In the genomic region with DNA sequence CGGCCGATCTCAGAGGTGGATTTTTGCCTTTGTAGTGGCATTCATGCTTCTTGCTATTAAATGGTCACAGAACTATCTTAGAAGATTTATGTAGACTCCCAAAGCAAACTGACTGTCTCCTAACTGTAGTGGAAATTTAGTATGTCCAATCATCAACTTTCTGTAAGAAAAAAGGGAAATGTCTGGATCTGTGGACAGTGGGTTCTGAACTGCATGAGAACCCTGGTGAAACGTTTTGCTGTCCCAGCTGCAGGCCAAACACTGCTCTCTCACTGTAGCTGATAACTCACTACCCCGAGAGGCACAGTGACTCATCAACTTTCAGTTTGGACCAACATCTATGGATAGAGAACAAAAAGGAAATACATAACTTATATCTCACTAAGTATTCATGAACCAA, we compare ENCODE assay signal across 8 cellular contexts.
DNase-seq lines count a peak whose midpoint lies in the region; ATAC-seq and TF ChIP-seq lines count a peak whose summit lies in the region.

No MANE protein-coding gene starts in this region.

- H3K27ac ChIP-seq in esophagus muscularis mucosa (replicated peaks in 1 of 4): peak overlapping the region; percentile 34 to 71 (median 56)
- no peak overlapping the region for H3K27ac ChIP-seq in neuronal stem cell (replicated peaks; ENCODE audit: low read length)

- no peak overlapping the region for H3K23ac ChIP-seq in neuronal stem cell (ENCODE audit: low read depth, low read length, poor library complexity)

- no peak overlapping the region for H3K14ac ChIP-seq in neuronal stem cell (ENCODE audit: low read length)

- TF ChIP-seq EP300 in esophagus muscularis mucosa (IDR thresholded peaks at IDR 0.05): no peak

- H4K91ac ChIP-seq in neuronal stem cell (ENCODE audit: low read depth, low read length, poor library complexity): no peak overlapping the region

- no peak for TF ChIP-seq CTCF in esophagus muscularis mucosa (IDR thresholded peaks at IDR 0.05)

- H3K4me1 ChIP-seq in esophagus muscularis mucosa (peaks cover 25 to 35% (median 32%) of the 10 kb centered on the region in 4 donors), neuronal stem cell (ENCODE audit: control insufficient read depth in 2 of 2, insufficient read depth in 1 of 2, low read depth in 1 of 2, low read length in 2 of 2) (peaks cover 6 to 9% of the 10 kb centered on the region in 2 donors)

- intact Hi-C loops in esophagus muscularis mucosa (cut with DNase I): no loop called here

- WGBS in esophagus muscularis mucosa: 42% methylated on average over 4 of the region's 4 CpGs
- WGBS in neuronal stem cell (ENCODE audit: extremely low coverage in 2 of 2, insufficient read length in 2 of 2, insufficient replicate concordance in 1 of 2), 2 donors: no CpG with 5 or more reads among the region's 4 CpGs

- no peak overlapping the region for H3K4ac ChIP-seq in neuronal stem cell (ENCODE audit: low read length)

- peak overlapping the region; percentile 60 for H2AFZ ChIP-seq in neuronal stem cell (ENCODE audit: low read length)

- H3K18ac ChIP-seq in neuronal stem cell (ENCODE audit: low read length): no peak overlapping the region

- H2AK5ac ChIP-seq in neuronal stem cell (ENCODE audit: low read depth, low read length): no peak overlapping the region

- H3K36me3 ChIP-seq in esophagus muscularis mucosa: no peaks in the 10 kb centered on the region
- no peaks in the 10 kb centered on the region for H3K36me3 ChIP-seq in neuronal stem cell (replicated peaks in 1 of 2; ENCODE audit: control insufficient read depth in 2 of 2, insufficient read depth in 2 of 2, low read length in 2 of 2)

- no peak overlapping the region for H2BK5ac ChIP-seq in neuronal stem cell (ENCODE audit: low read length)

- no peak for TF ChIP-seq POLR2A in esophagus muscularis mucosa (IDR thresholded peaks at IDR 0.05; ENCODE audit: low read depth)

- no peak overlapping the region for H3K9ac ChIP-seq in neuronal stem cell (ENCODE audit: low read depth, low read length, poor library complexity)

- DNase-seq in DMS 273 (lab: John Stamatoyannopoulos, UW; ENCODE audit: unreplicated experiment) (peak; percentile 36), DMS 273 treated with DMSO at 0.1 percent for 48 hours (lab: John Stamatoyannopoulos, UW) (no peak), OCI-M2 (lab: John Stamatoyannopoulos, UW; ENCODE audit: unreplicated experiment) (peak; percentile 35), esophagus muscularis mucosa (ENCODE audit: extremely low spot score) (no peak), neuronal stem cell (ENCODE audit: low spot score) (no peak)
- DNase-seq in activated CD4-positive, alpha-beta T cell treated with anti-CD3 and anti-CD28 coated beads for 48 hours: no peak
- DNase-seq in activated CD4-positive, CD25-positive, alpha-beta regulatory T cell treated with anti-CD3 and anti-CD28 coated beads, Interleukin-2, amount 50 U/mL, for 72 hours: no peak

- H3K9me3 ChIP-seq in esophagus muscularis mucosa: no peaks in the 10 kb centered on the region
- no peaks in the 10 kb centered on the region for H3K9me3 ChIP-seq in neuronal stem cell (replicated peaks in 1 of 2; ENCODE audit: control insufficient read depth in 2 of 2, insufficient read depth in 1 of 2, low read depth in 1 of 2, low read length in 2 of 2)

- no peak overlapping the region for H3K4me2 ChIP-seq in neuronal stem cell (ENCODE audit: insufficient read depth, low read length, poor library complexity, severe bottlenecking)

- H3K27me3 ChIP-seq in esophagus muscularis mucosa (no peaks in the 10 kb centered on the region), neuronal stem cell (ENCODE audit: control insufficient read depth in 3 of 3, insufficient read depth in 3 of 3, low read depth in 1 of 3, low read length in 3 of 3) (no peaks in the 10 kb centered on the region)

- H4K8ac ChIP-seq in neuronal stem cell (ENCODE audit: low read depth, low read length): no peak overlapping the region

- no peak overlapping the region for H2BK120ac ChIP-seq in neuronal stem cell (ENCODE audit: low read depth, low read length)

- peak; percentile 69 for ATAC-seq in HG02852 (IDR thresholded peaks at IDR 0.05; ENCODE audit: unreplicated experiment)

- no peaks in the 10 kb centered on the region for H3K79me1 ChIP-seq in neuronal stem cell (ENCODE audit: low read depth, low read length)

- H3K4me3 ChIP-seq in esophagus muscularis mucosa: peak overlapping the region in 1 of 4 donors; percentile 1
- H3K4me3 ChIP-seq in neuronal stem cell (ENCODE audit: low read length in 2 of 2): no peak overlapping the region

- H2BK15ac ChIP-seq in neuronal stem cell (ENCODE audit: low read length): no peak overlapping the region

- no peak overlapping the region for H2BK12ac ChIP-seq in neuronal stem cell (ENCODE audit: low read length)

Comparison
In these comparisons a context has a peak if more than half of its experiments do, and no peak if none do; other contexts are left out.
1. DNase-seq: peak in DMS 273 (single experiment) and OCI-M2 (single experiment); none in DMS 273 treated with DMSO at 0.1 percent for 48 hours (single experiment), esophagus muscularis mucosa (single experiment), neuronal stem cell (single experiment), activated CD4-positive, alpha-beta T cell treated with anti-CD3 and anti-CD28 coated beads for 48 hours (single experiment) and activated CD4-positive, CD25-positive, alpha-beta regulatory T cell treated with anti-CD3 and anti-CD28 coated beads, Interleukin-2, amount 50 U/mL, for 72 hours (single experiment).